Comparison of ENCODE assay signal across 9 cellular contexts in genomic region chr14:22510527-22511110, GRCh38.
DNase-seq lines count a peak whose midpoint lies in the region; TF ChIP-seq lines count a peak whose summit lies in the region.
"Had no signal": no experiment of that assay in that cellular context is flagged by ENCODE, and none has a peak within 500 bp of the region (broad histone marks: within the 10 kb centered on the region; RNA-seq: fewer than 3 reads in every experiment).

No MANE protein-coding gene starts in this region.

- H3K9me3 ChIP-seq in Caco-2, result no peaks in the 10 kb centered on the region

- POLR2A ChIA-PET in Caco-2 (lab: Charles Lee), result interaction anchor here (0.7 kb wide), 1 partner anchor 293 kb away, joined by 8 read pairs; no protein-coding TSS in a partner anchor

- H3K4me3 Mint-ChIP-seq in Caco-2 (ENCODE audit: unreplicated experiment), result no peak overlapping the region
- H3K4me3 Mint-ChIP-seq in nephron, result peak overlapping the region; percentile 41 to 60 (median 57)
- no peak overlapping the region for H3K4me3 Mint-ChIP-seq in Calu3 (ENCODE audit: low read depth, unreplicated experiment)

- no peaks in the 10 kb centered on the region for H3K36me3 ChIP-seq in Caco-2 (ENCODE audit: control insufficient read depth, insufficient read depth, low read length)

- H3K27me3 ChIP-seq in Caco-2 (replicated peaks; ENCODE audit: control insufficient read depth, insufficient read depth, low read length), result no peaks in the 10 kb centered on the region

- BruUV-seq in Caco-2 (replicated peaks; lab: Mats Ljungman, UMichigan), result no TSS peak
- no TSS peak for BruUV-seq in Calu3 (replicated peaks; lab: Mats Ljungman, UMichigan)

- H3K36me3 Mint-ChIP-seq in Caco-2 (ENCODE audit: insufficient read depth, unreplicated experiment), result no peaks in the 10 kb centered on the region
- peaks cover 3% of the 10 kb centered on the region for H3K36me3 Mint-ChIP-seq in nephron (ENCODE audit: low read depth)
- no peaks in the 10 kb centered on the region for H3K36me3 Mint-ChIP-seq in Calu3 (ENCODE audit: insufficient read depth, unreplicated experiment)

- intact Hi-C loops in Caco-2 (cut with micrococcal nuclease; ENCODE audit: unreplicated experiment), result no loop called here
- intact Hi-C loops in Calu3 (cut with micrococcal nuclease; ENCODE audit: unreplicated experiment), result no loop called here

- H3K4me3 ChIP-seq in Caco-2 (ENCODE audit: low read depth, low read length) (no peak overlapping the region), cardiac fibroblast (replicated peaks in 1 of 2; ENCODE audit: low read depth in 2 of 2, low read length in 2 of 2) (no peak overlapping the region)

- DNase-seq in Caco-2 (no peak), HT1080 (ENCODE audit: low read depth) (peak; percentile 27), cardiac fibroblast (ENCODE audit: low read depth in 2 of 2) (peak; percentile 16 to 58), DMS153 treated with DMSO at 0.1 percent for 48 hours (lab: John Stamatoyannopoulos, UW; ENCODE audit: unreplicated experiment) (no peak), amniotic stem cell (lab: John Stamatoyannopoulos, UW) (no peak), Calu3 (no peak), hippocampal formation (lab: John Stamatoyannopoulos, UW) (no peak)
- DNase-seq: GDM1 had no signal

- H3K4me1 Mint-ChIP-seq in Caco-2 (ENCODE audit: low read depth, unreplicated experiment), result peaks cover 15% of the 10 kb centered on the region
- H3K4me1 Mint-ChIP-seq in nephron, result peaks cover 60% of the 10 kb centered on the region
- no peaks in the 10 kb centered on the region for H3K4me1 Mint-ChIP-seq in Calu3 (ENCODE audit: low read depth, unreplicated experiment)

- H3K4me1 ChIP-seq in Caco-2, result peaks cover 18% of the 10 kb centered on the region

- TF ChIP-seq CTCF in Caco-2 (IDR thresholded peaks at IDR 0.05; ENCODE audit: insufficient read depth in 1 of 2, low read depth in 1 of 2, low read length in 1 of 2, severe bottlenecking in 1 of 2, unreplicated experiment in 1 of 2) (no peak), cardiac fibroblast (IDR thresholded peaks at IDR 0.05; ENCODE audit: low read depth, low read length) (no peak), nephron (IDR thresholded peaks at IDR 0.05; ENCODE audit: unreplicated experiment in 3 of 3) (no peak), Calu3 (IDR thresholded peaks at IDR 0.05; ENCODE audit: unreplicated experiment) (no peak)

- no peaks in the 10 kb centered on the region for H3K27me3 Mint-ChIP-seq in Caco-2 (ENCODE audit: insufficient read depth, unreplicated experiment)
- peaks cover 7% of the 10 kb centered on the region for H3K27me3 Mint-ChIP-seq in nephron (ENCODE audit: low read depth)
- peaks cover 19% of the 10 kb centered on the region for H3K27me3 Mint-ChIP-seq in Calu3 (ENCODE audit: unreplicated experiment)

- H3K27ac Mint-ChIP-seq in Caco-2 (ENCODE audit: unreplicated experiment), result peak overlapping the region; percentile 14
- peak overlapping the region; percentile 85 to 99 (median 87) for H3K27ac Mint-ChIP-seq in nephron
- H3K27ac Mint-ChIP-seq in Calu3 (ENCODE audit: unreplicated experiment), result no peak overlapping the region

- CTCF ChIA-PET in Caco-2 (lab: Charles Lee), result interaction anchor here (0.5 to 1.1 kb wide), 3 partner anchors 130 to 381 kb away, joined by 3 read pairs; no protein-coding TSS in a partner anchor
- CTCF ChIA-PET in Calu3 (lab: Charles Lee), result interaction anchor here (0.7 kb wide), 1 partner anchor 122 kb away, joined by 4 read pairs; no protein-coding TSS in a partner anchor

- H3K9me3 Mint-ChIP-seq in Caco-2 (ENCODE audit: unreplicated experiment) (no peaks in the 10 kb centered on the region), nephron (no peaks in the 10 kb centered on the region), Calu3 (ENCODE audit: low read depth, unreplicated experiment) (no peaks in the 10 kb centered on the region)

Comparison
In these comparisons a context has a peak if more than half of its experiments do, and no peak if none do; other contexts are left out.
1. DNase-seq: peak in HT1080 (single experiment) and cardiac fibroblast (2 of 2); none in Caco-2 (0 of 2), DMS153 treated with DMSO at 0.1 percent for 48 hours (single experiment), amniotic stem cell (single experiment), Calu3 (single experiment) and hippocampal formation (0 of 2).
2. H3K4me3 Mint-ChIP-seq: peak in nephron (3 of 3); none in Caco-2 (single experiment) and Calu3 (single experiment).